Comparison of ENCODE assay signal across 16 cellular contexts in genomic region chr2:213995400-213996105, GRCh38.
DNase-seq lines count a peak whose midpoint lies in the region; ATAC-seq, FAIRE-seq and TF ChIP-seq lines count a peak whose summit lies in the region.
"Had no signal": no experiment of that assay in that cellular context is flagged by ENCODE, and none has a peak within 500 bp of the region (broad histone marks: within the 10 kb centered on the region; RNA-seq: fewer than 3 reads in every experiment).

No MANE protein-coding gene starts in this region.

- H3K4me3 Mint-ChIP-seq in MCF 10A (ENCODE audit: unreplicated experiment), result no peak overlapping the region
- H3K4me3 Mint-ChIP-seq: naive thymus-derived CD4-positive, alpha-beta T cell had no signal

- intact Hi-C loops in MCF 10A (cut with micrococcal nuclease), result no loop called here
- intact Hi-C loops in breast epithelium (cut with DNase I; ENCODE audit: low total_unique reads), result no loop called here
- intact Hi-C loops in testis (cut with DNase I; ENCODE audit: low total_unique reads), result no loop called here
- intact Hi-C loops in heart right ventricle (cut with DNase I), result no loop called here

- ATAC-seq in heart right ventricle, result no peak
- ATAC-seq: naive thymus-derived CD4-positive, alpha-beta T cell had no signal

- no peaks in the 10 kb centered on the region for H3K9me3 Mint-ChIP-seq in MCF 10A (ENCODE audit: unreplicated experiment)

- no peaks in the 10 kb centered on the region for H3K36me3 ChIP-seq in breast epithelium
- no peaks in the 10 kb centered on the region for H3K36me3 ChIP-seq in testis (ENCODE audit: low read depth, missing control alignments)
- no peaks in the 10 kb centered on the region for H3K36me3 ChIP-seq in heart right ventricle
- H3K36me3 ChIP-seq: colonic mucosa, WERI-Rb-1 had no signal

- no peaks in the 10 kb centered on the region for H3K27me3 Mint-ChIP-seq in MCF 10A (ENCODE audit: insufficient read depth, unreplicated experiment)
- H3K27me3 Mint-ChIP-seq: naive thymus-derived CD4-positive, alpha-beta T cell had no signal

- H3K36me3 Mint-ChIP-seq in MCF 10A (ENCODE audit: insufficient read depth, unreplicated experiment), result no peaks in the 10 kb centered on the region
- H3K36me3 Mint-ChIP-seq: naive thymus-derived CD4-positive, alpha-beta T cell had no signal

- H3K4me1 Mint-ChIP-seq in MCF 10A (ENCODE audit: insufficient read depth, unreplicated experiment), result peaks cover 13% of the 10 kb centered on the region
- H3K4me1 Mint-ChIP-seq: naive thymus-derived CD4-positive, alpha-beta T cell had no signal

- H3K27me3 ChIP-seq in breast epithelium (no peaks in the 10 kb centered on the region), testis (no peaks in the 10 kb centered on the region), heart right ventricle (no peaks in the 10 kb centered on the region)
- H3K27me3 ChIP-seq: colonic mucosa had no signal

- no peak overlapping the region for H3K4me3 ChIP-seq in breast epithelium
- H3K4me3 ChIP-seq in testis, result no peak overlapping the region
- no peak overlapping the region for H3K4me3 ChIP-seq in heart right ventricle
- H3K4me3 ChIP-seq: colonic mucosa had no signal

- peak overlapping the region; percentile 19 for H3K27ac Mint-ChIP-seq in MCF 10A (ENCODE audit: low read depth, unreplicated experiment)
- H3K27ac Mint-ChIP-seq: naive thymus-derived CD4-positive, alpha-beta T cell had no signal

- H3K4me1 ChIP-seq in breast epithelium (no peaks in the 10 kb centered on the region), testis (no peaks in the 10 kb centered on the region), heart right ventricle (no peaks in the 10 kb centered on the region)
- H3K4me1 ChIP-seq: colonic mucosa had no signal

- H3K9me3 ChIP-seq in breast epithelium (no peaks in the 10 kb centered on the region), testis (no peaks in the 10 kb centered on the region), heart right ventricle (no peaks in the 10 kb centered on the region)
- H3K9me3 ChIP-seq: colonic mucosa had no signal

- DNase-seq in MCF 10A (ENCODE audit: unreplicated experiment), result peak; percentile 94
- DNase-seq in breast epithelium (ENCODE audit: low spot score in 2 of 2), result no peak
- peak; percentile 1 for DNase-seq in SW480 (ENCODE audit: low spot score)
- DNase-seq in fibroblast of the conjunctiva (ENCODE audit: low read depth), result peak; percentile 72
- peak; percentile 62 for DNase-seq in urothelium cell line (ENCODE audit: low spot score)
- DNase-seq in activated gamma-delta T cell (lab: John Stamatoyannopoulos, UW), result no peak
- no peak for DNase-seq in testis
- DNase-seq in heart right ventricle, result no peak
- DNase-seq: activated T-cell treated with anti-CD3 and anti-CD28 coated beads, Interleukin-2, amount 50 U/mL, for 48 hours; colonic mucosa; GOT3; naive thymus-derived CD4-positive, alpha-beta T cell; WERI-Rb-1 had no signal

- TF ChIP-seq CTCF in MCF 10A (IDR thresholded peaks at IDR 0.05; ENCODE audit: unreplicated experiment) (no peak), breast epithelium (IDR thresholded peaks at IDR 0.05) (no peak), testis (IDR thresholded peaks at IDR 0.05) (no peak), heart right ventricle (IDR thresholded peaks at IDR 0.05) (no peak)

- 90 to 93% methylated on average over 1 of the region's 1 CpG for WGBS in testis, 2 donors
- WGBS in heart right ventricle, 2 donors, result 75 to 86% methylated on average over 1 of the region's 1 CpG

- BruUV-seq in MCF 10A (replicated peaks; lab: Mats Ljungman, UMichigan), result no TSS peak

- no peak for FAIRE-seq in urothelium cell line (lab: Jason Lieb, UNC)
- FAIRE-seq: A204.1, G401.6 had no signal

- CTCF ChIA-PET in MCF 10A (lab: Yijun Ruan, JAX), result interaction anchor here (0.6 kb wide), 1 partner anchor 432 kb away, joined by 3 read pairs; no protein-coding TSS in a partner anchor

- POLR2A ChIA-PET in MCF 10A (lab: Yijun Ruan, JAX), result interaction anchor here (1.0 kb wide), 2 partner anchors 10 to 14 kb away, joined by 4 to 5 read pairs; no protein-coding TSS in a partner anchor

- no peak overlapping the region for H3K27ac ChIP-seq in breast epithelium
- H3K27ac ChIP-seq in testis, result no peak overlapping the region
- H3K27ac ChIP-seq in heart right ventricle, result no peak overlapping the region
- H3K27ac ChIP-seq: colonic mucosa, KMS-11, WERI-Rb-1 had no signal

- TF ChIP-seq POLR2A in breast epithelium (IDR thresholded peaks at IDR 0.05), result no peak
- TF ChIP-seq POLR2A in testis (IDR thresholded peaks at IDR 0.05), result no peak

Comparison
In these comparisons a context has a peak if more than half of its experiments do, and no peak if none do; other contexts are left out.
1. DNase-seq: peak in MCF 10A (single experiment), SW480 (single experiment), fibroblast of the conjunctiva (single experiment) and urothelium cell line (single experiment); none in breast epithelium (0 of 2), activated gamma-delta T cell (single experiment), testis (single experiment) and heart right ventricle (0 of 2).